ENCODE assay signal across 1 cellular context in the genomic region with DNA sequence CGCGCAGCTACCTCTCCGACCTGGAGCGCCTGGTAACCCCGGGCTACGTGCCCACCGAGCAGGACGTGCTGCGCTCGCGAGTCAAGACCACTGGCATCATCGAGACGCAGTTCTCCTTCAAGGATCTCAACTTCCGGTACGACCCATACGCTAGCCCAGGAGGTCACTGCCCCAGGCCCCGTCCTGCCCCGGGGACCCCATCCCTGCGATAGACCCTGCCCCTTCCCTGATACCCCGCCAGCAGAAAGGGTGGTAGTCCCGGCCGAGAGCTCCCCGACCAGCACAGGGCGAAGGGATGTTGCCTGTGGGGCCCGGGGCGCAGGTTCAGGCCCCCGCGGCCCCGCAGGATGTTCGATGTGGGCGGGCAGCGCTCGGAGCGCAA.
TF ChIP-seq lines count a peak whose summit lies in the region.

No MANE protein-coding gene starts in this region.

TF ChIP-seq in IMR-90, 13 proteins besides CTCF, POLR2A, EP300 and RAD21:
- no peak for TF ChIP-seq MAZ (IDR thresholded peaks at IDR 0.05; ENCODE audit: borderline replicate concordance, low read depth, low read length)
